18 cellular contexts compared by ENCODE assay signal in genomic region chr16:22055881-22056280, GRCh38. TPM values are rescaled to one million over a fixed set of nuclear protein-coding genes. Genes with fewer than 3 reads are reported as not detected.
DNase-seq lines count a peak whose midpoint lies in the region; ATAC-seq and TF ChIP-seq lines count a peak whose summit lies in the region.
"Had no signal": no experiment of that assay in that cellular context is flagged by ENCODE, and none has a peak within 500 bp of the region (broad histone marks: within the 10 kb centered on the region; RNA-seq: fewer than 3 reads in every experiment).

No MANE protein-coding gene starts in this region.

- H3K36me3 Mint-ChIP-seq in activated CD4-positive, alpha-beta memory T cell treated with anti-CD3 and anti-CD28 coated beads for 36 hours, result peaks cover 12% of the 10 kb centered on the region
- H3K36me3 Mint-ChIP-seq in activated CD4-positive, alpha-beta memory T cell treated with anti-CD3 and anti-CD28 coated beads, Interleukin-2, amount 10 ng/mL, durations not matched to agents 7 days and 5 days (ENCODE audit: low read depth), result peaks cover 19% of the 10 kb centered on the region
- H3K36me3 Mint-ChIP-seq in WTC11 (no peaks in the 10 kb centered on the region), progenitor cell of endocrine pancreas (ENCODE audit: insufficient read depth) (peaks cover 3% of the 10 kb centered on the region)

- POLR2A ChIA-PET in activated CD4-positive, alpha-beta memory T cell treated with anti-CD3 and anti-CD28 coated beads for 36 hours (lab: Charles Lee), result interaction anchor here (0.5 to 1.2 kb wide), 3 partner anchors 11 to 487 kb away, joined by 3 read pairs; no protein-coding TSS in a partner anchor
- POLR2A ChIA-PET in activated CD4-positive, alpha-beta memory T cell treated with anti-CD3 and anti-CD28 coated beads, Interleukin-2, amount 10 ng/mL, durations not matched to agents 7 days and 5 days (lab: Charles Lee), result interaction anchor here (1.0 to 1.2 kb wide), 4 partner anchors 23 to 49 kb away, joined by 3 to 5 read pairs (median 3); no protein-coding TSS in a partner anchor
- POLR2A ChIA-PET in WTC11 (lab: Charles Lee), result interaction anchor here (0.7 kb wide), 1 partner anchor 44 kb away, joined by 6 read pairs; no protein-coding TSS in a partner anchor

- peaks cover 52% of the 10 kb centered on the region for H3K4me1 Mint-ChIP-seq in activated CD4-positive, alpha-beta memory T cell treated with anti-CD3 and anti-CD28 coated beads for 36 hours (ENCODE audit: low read depth)
- H3K4me1 Mint-ChIP-seq in activated CD4-positive, alpha-beta memory T cell treated with anti-CD3 and anti-CD28 coated beads, Interleukin-2, amount 10 ng/mL, durations not matched to agents 7 days and 5 days, result peaks cover 32% of the 10 kb centered on the region
- peaks cover 5% of the 10 kb centered on the region; the same call in 1 of the 2 replicates for H3K4me1 Mint-ChIP-seq in WTC11
- H3K4me1 Mint-ChIP-seq in progenitor cell of endocrine pancreas (ENCODE audit: low read depth), result no peaks in the 10 kb centered on the region

- H3K27ac Mint-ChIP-seq in activated CD4-positive, alpha-beta memory T cell treated with anti-CD3 and anti-CD28 coated beads for 36 hours, result peak overlapping the region; percentile 71
- no peak overlapping the region for H3K27ac Mint-ChIP-seq in activated CD4-positive, alpha-beta memory T cell treated with anti-CD3 and anti-CD28 coated beads, Interleukin-2, amount 10 ng/mL, durations not matched to agents 7 days and 5 days
- H3K27ac Mint-ChIP-seq in WTC11 (peak overlapping the region; percentile 22; the same call in 1 of the 2 replicates), progenitor cell of endocrine pancreas (no peak overlapping the region)
- H3K27ac Mint-ChIP-seq: T-helper 17 cell had no signal

- CTCF ChIA-PET in activated CD4-positive, alpha-beta memory T cell treated with anti-CD3 and anti-CD28 coated beads for 36 hours (lab: Charles Lee), result interaction anchor here (1.5 to 2.8 kb wide), 2 partner anchors 22 to 86 kb away, joined by 3 to 19 read pairs; no protein-coding TSS in a partner anchor
- CTCF ChIA-PET in activated CD4-positive, alpha-beta memory T cell treated with anti-CD3 and anti-CD28 coated beads, Interleukin-2, amount 10 ng/mL, durations not matched to agents 7 days and 5 days (lab: Charles Lee), result interaction anchor here (0.8 to 4.5 kb wide), 4 partner anchors 9 to 132 kb away, joined by 3 to 26 read pairs (median 6); no protein-coding TSS in a partner anchor
- CTCF ChIA-PET in WTC11 (lab: Charles Lee), result interaction anchor here (0.6 to 5.9 kb wide), 41 partner anchors 8 to 755 kb away, joined by 3 to 98 read pairs (median 5); partner anchors contain the start of genes MOSMO and PDZD9

- ATAC-seq in WTC11, result peak; percentile 96
- no peak for ATAC-seq in GM19452 (IDR thresholded peaks at IDR 0.05; ENCODE audit: unreplicated experiment)

- intact Hi-C loops in activated CD4-positive, alpha-beta memory T cell treated with anti-CD3 and anti-CD28 coated beads for 36 hours (cut with micrococcal nuclease), result no loop called here

- peaks cover 5% of the 10 kb centered on the region for H3K9me3 Mint-ChIP-seq in activated CD4-positive, alpha-beta memory T cell treated with anti-CD3 and anti-CD28 coated beads for 36 hours
- H3K9me3 Mint-ChIP-seq in activated CD4-positive, alpha-beta memory T cell treated with anti-CD3 and anti-CD28 coated beads, Interleukin-2, amount 10 ng/mL, durations not matched to agents 7 days and 5 days, result peaks cover 6% of the 10 kb centered on the region
- H3K9me3 Mint-ChIP-seq in WTC11, result no peaks in the 10 kb centered on the region
- H3K9me3 Mint-ChIP-seq in progenitor cell of endocrine pancreas (ENCODE audit: low read depth), result no peaks in the 10 kb centered on the region
- H3K9me3 Mint-ChIP-seq: CD4-positive, CD25-positive, alpha-beta regulatory T cell had no signal

- H3K4me3 ChIP-seq in fibroblast of villous mesenchyme (ENCODE audit: low read depth, low read length), result no peak overlapping the region
- H3K4me3 ChIP-seq: breast epithelium had no signal

- H3K4me3 Mint-ChIP-seq in activated CD4-positive, alpha-beta memory T cell treated with anti-CD3 and anti-CD28 coated beads for 36 hours, result no peak overlapping the region
- H3K4me3 Mint-ChIP-seq in activated CD4-positive, alpha-beta memory T cell treated with anti-CD3 and anti-CD28 coated beads, Interleukin-2, amount 10 ng/mL, durations not matched to agents 7 days and 5 days, result no peak overlapping the region
- no peak overlapping the region for H3K4me3 Mint-ChIP-seq in WTC11
- no peak overlapping the region for H3K4me3 Mint-ChIP-seq in progenitor cell of endocrine pancreas (ENCODE audit: low read depth)
- H3K4me3 Mint-ChIP-seq: T-helper 17 cell had no signal

- no peaks in the 10 kb centered on the region for H3K27me3 Mint-ChIP-seq in activated CD4-positive, alpha-beta memory T cell treated with anti-CD3 and anti-CD28 coated beads for 36 hours
- H3K27me3 Mint-ChIP-seq in activated CD4-positive, alpha-beta memory T cell treated with anti-CD3 and anti-CD28 coated beads, Interleukin-2, amount 10 ng/mL, durations not matched to agents 7 days and 5 days, result no peaks in the 10 kb centered on the region
- no peaks in the 10 kb centered on the region for H3K27me3 Mint-ChIP-seq in WTC11 (ENCODE audit: low read depth)
- no peaks in the 10 kb centered on the region for H3K27me3 Mint-ChIP-seq in progenitor cell of endocrine pancreas
- H3K27me3 Mint-ChIP-seq: CD4-positive, CD25-positive, alpha-beta regulatory T cell; T-helper 17 cell had no signal

- DNase-seq in activated CD4-positive, alpha-beta memory T cell treated with anti-CD3 and anti-CD28 coated beads for 36 hours, result no peak
- DNase-seq in activated CD4-positive, alpha-beta memory T cell treated with anti-CD3 and anti-CD28 coated beads, Interleukin-2, amount 10 ng/mL, durations not matched to agents 7 days and 5 days, result no peak
- DNase-seq in WTC11 (ENCODE audit: low spot score), result peak; percentile 73
- DNase-seq in fibroblast of villous mesenchyme (ENCODE audit: low read depth), result no peak
- no peak for DNase-seq in progenitor cell of endocrine pancreas (ENCODE audit: low spot score, unreplicated experiment)
- DNase-seq in NCI-H524 treated with DMSO at 0.1 percent for 48 hours (lab: John Stamatoyannopoulos, UW), result no peak
- no peak for DNase-seq in NCI-H69 (lab: John Stamatoyannopoulos, UW)
- DNase-seq: activated CD4-positive, CD25-positive, alpha-beta regulatory T cell treated with anti-CD3 and anti-CD28 coated beads, Interleukin-2, amount 50 U/mL, for 72 hours; DMS79; NCI-H1105; retina; Right ventricle myocardium superior; T-helper 17 cell had no signal

- TF ChIP-seq CTCF in WTC11 (IDR thresholded peaks at IDR 0.05) (peak; percentile 47), fibroblast of villous mesenchyme (IDR thresholded peaks at IDR 0.05; ENCODE audit: insufficient read depth, low read depth, low read length) (peak; percentile 22), progenitor cell of endocrine pancreas (IDR thresholded peaks at IDR 0.05; ENCODE audit: unreplicated experiment) (peak; percentile 36)

TF ChIP-seq in WTC11, 78 proteins besides CTCF, POLR2A, EP300 and RAD21 (continues in another document):
- no peak for TF ChIP-seq PRDM15 (CRISPR knock-in tag; IDR thresholded peaks at IDR 0.05)

RNA-seq across cellular contexts. Expression of gene VWA3A, which starts 36.5 kb away (rescaled TPM):
- under 1 TPM in 1 of 2 experiments, not detected in 1; 0.05 TPM for total RNA-seq in activated CD4-positive, alpha-beta memory T cell treated with anti-CD3 and anti-CD28 coated beads for 36 hours
- total RNA-seq in activated CD4-positive, alpha-beta memory T cell treated with anti-CD3 and anti-CD28 coated beads, Interleukin-2, amount 10 ng/mL, durations not matched to agents 7 days and 5 days, result under 1 TPM in 1 of 2 experiments, not detected in 1; 0.18 TPM
- 0.11 TPM in 1 of 3 replicates, not detected in the others for total RNA-seq in WTC11 (2021)
- under 0.01 TPM in 2 replicates for total RNA-seq in fibroblast of villous mesenchyme
- total RNA-seq in progenitor cell of endocrine pancreas, result 0.98 and 1.5 TPM in 2 replicates

RNA-seq across cellular contexts. Expression of gene MOSMO, which starts 48.0 kb away (rescaled TPM):
- total RNA-seq in activated CD4-positive, alpha-beta memory T cell treated with anti-CD3 and anti-CD28 coated beads for 36 hours, result 1 to 10 TPM; 8.1 to 9.6 TPM
- 10 to 100 TPM; 12.1 to 13.0 TPM for total RNA-seq in activated CD4-positive, alpha-beta memory T cell treated with anti-CD3 and anti-CD28 coated beads, Interleukin-2, amount 10 ng/mL, durations not matched to agents 7 days and 5 days
- total RNA-seq in WTC11 (2021) (10.7 to 11.6 TPM (median 10.7 TPM) in 3 replicates), fibroblast of villous mesenchyme (18.4 and 19.0 TPM in 2 replicates), progenitor cell of endocrine pancreas (14.8 and 15.7 TPM in 2 replicates)

RNA-seq across cellular contexts. Expression of gene PDZD9, which starts 55.0 kb away (rescaled TPM):
- not detected for total RNA-seq in activated CD4-positive, alpha-beta memory T cell treated with anti-CD3 and anti-CD28 coated beads for 36 hours
- not detected for total RNA-seq in activated CD4-positive, alpha-beta memory T cell treated with anti-CD3 and anti-CD28 coated beads, Interleukin-2, amount 10 ng/mL, durations not matched to agents 7 days and 5 days
- total RNA-seq in WTC11 (2021) (not detected in 3 replicates), fibroblast of villous mesenchyme (not detected in 2 replicates), progenitor cell of endocrine pancreas (not detected in 2 replicates)
- total RNA-seq: A673; activated naive CD4-positive, alpha-beta T cell treated with anti-CD3 and anti-CD28 coated beads, Interleukin-2, amount 50 U/mL, for 72 hours; breast epithelium; CD4-positive, CD25-positive, alpha-beta regulatory T cell; Right ventricle myocardium superior; T-helper 17 cell had no signal

Comparison
In these comparisons a context has a peak if more than half of its experiments do, and no peak if none do; other contexts are left out.
1. H3K27ac Mint-ChIP-seq: peak in activated CD4-positive, alpha-beta memory T cell treated with anti-CD3 and anti-CD28 coated beads for 36 hours (single experiment) and WTC11 (single experiment); none in activated CD4-positive, alpha-beta memory T cell treated with anti-CD3 and anti-CD28 coated beads, Interleukin-2, amount 10 ng/mL, durations not matched to agents 7 days and 5 days (single experiment) and progenitor cell of endocrine pancreas (single experiment).
2. Peak in every context shown above with its lines, with median percentiles within 50 percentile points of each other: CTCF ChIP-seq.